Comparison of ENCODE assay signal across 33 cellular contexts in the genomic region with DNA sequence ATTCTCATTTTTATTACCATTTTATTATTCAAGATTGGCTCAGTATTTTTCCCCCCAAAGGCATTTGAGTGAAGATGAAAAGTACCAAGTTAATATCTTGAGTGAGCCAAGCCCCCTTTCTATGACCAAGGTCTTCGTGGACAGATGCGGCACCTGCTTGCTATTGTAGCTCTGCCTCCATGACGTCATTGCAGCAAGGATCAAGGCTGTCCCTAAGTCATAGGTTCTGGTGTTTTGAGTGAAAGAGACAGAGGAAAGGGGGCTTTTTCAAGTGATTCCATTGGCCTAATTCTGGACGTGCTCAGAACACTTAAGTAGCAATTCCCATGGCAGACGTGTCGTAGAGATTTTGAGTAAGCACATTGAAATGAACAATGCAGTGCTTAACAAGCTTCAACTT.
"Had no signal": no experiment of that assay in that cellular context is flagged by ENCODE, and none has a peak within 500 bp of the region (broad histone marks: within the 10 kb centered on the region; RNA-seq: fewer than 3 reads in every experiment).

No MANE protein-coding gene starts in this region.

- H3K27me3 ChIP-seq: adrenal gland, body of pancreas, breast epithelium, Peyer's patch had no signal

- H3K4me3 Mint-ChIP-seq: activated B cell treated with CpG ODN at 0.5 μM for 24 hours; activated CD4-positive, alpha-beta memory T cell treated with anti-CD3 and anti-CD28 coated beads for 36 hours; activated naive CD4-positive, alpha-beta T cell treated with anti-CD3 and anti-CD28 coated beads for 36 hours; activated T-cell treated with anti-CD3 and anti-CD28 coated beads, Interleukin-2, amount 50 U/mL, for 4 hours; activated T-helper 1 cell treated with anti-CD3 and anti-CD28 coated beads, Interleukin-12 subunit alpha, Interleukin-12 subunit beta, Interleukin-2, Interleukin-4 antibody, amounts not matched to agents 30 ng/mL and 10 ng/mL and 1 ng/mL, durations not matched to agents 14 hours and 24 hours and 36 hours had no signal

- DNase-seq: activated B cell treated with CpG ODN at 0.5 μM for 24 hours; activated CD4-positive, alpha-beta memory T cell treated with anti-CD3 and anti-CD28 coated beads for 36 hours; activated CD4-positive, alpha-beta T cell treated with anti-CD3 and anti-CD28 coated beads for 4 hours; activated CD4-positive, alpha-beta T cell treated with anti-CD3 and anti-CD28 coated beads, Interleukin-2, amount 50 U/mL, for 1 hour; activated CD4-positive, CD25-positive, alpha-beta regulatory T cell treated with anti-CD3 and anti-CD28 coated beads, Interleukin-2, amount 50 U/mL, for 72 hours; activated CD8-positive, alpha-beta memory T cell treated with anti-CD3 and anti-CD28 coated beads, Interleukin-2, amount 50 U/mL, for 4 hours; activated gamma-delta T cell treated with Interleukin-2 at 50 U/mL for 16 hours; activated naive CD4-positive, alpha-beta T cell treated with anti-CD3 and anti-CD28 coated beads for 36 hours; activated T-cell treated with anti-CD3 and anti-CD28 coated beads for 4 hours; activated T-cell treated with anti-CD3 and anti-CD28 coated beads, Interleukin-2, amount 50 U/mL, for 4 hours; adrenal gland; body of pancreas; caudate nucleus; cerebellar nuclear complex; NCI-H146; NCI-H187; NCI-H2029 treated with DMSO at 0.1 percent for 48 hours; NCI-H2171; NCI-H524; NCI-H82; NK-92 treated with Interleukin-12 subunit alpha and Interleukin-12 subunit beta, amount 100 ng/mL, for 24 hours; PC-3; Peyer's patch; SIG-M5; SW 1271; T-helper 1 cell; T-helper 2 cell; T-helper 9 cell had no signal

- H3K27ac Mint-ChIP-seq: activated B cell treated with CpG ODN at 0.5 μM for 24 hours; activated CD4-positive, alpha-beta memory T cell treated with anti-CD3 and anti-CD28 coated beads for 36 hours; activated naive CD4-positive, alpha-beta T cell treated with anti-CD3 and anti-CD28 coated beads for 36 hours; activated naive CD4-positive, alpha-beta T cell treated with anti-CD3 and anti-CD28 coated beads, Interleukin-2, amount 50 U/mL, for 72 hours; activated T-helper 1 cell treated with anti-CD3 and anti-CD28 coated beads, Interleukin-12 subunit alpha, Interleukin-12 subunit beta, Interleukin-2, Interleukin-4 antibody, amounts not matched to agents 30 ng/mL and 10 ng/mL and 1 ng/mL, durations not matched to agents 14 hours and 24 hours and 36 hours had no signal

- H3K4me1 Mint-ChIP-seq: activated B cell treated with CpG ODN at 0.5 μM for 24 hours had no signal

- H3K36me3 Mint-ChIP-seq: activated CD4-positive, alpha-beta memory T cell treated with anti-CD3 and anti-CD28 coated beads for 36 hours; activated naive CD4-positive, alpha-beta T cell treated with anti-CD3 and anti-CD28 coated beads, Interleukin-2, amount 50 U/mL, for 72 hours had no signal

- H3K27ac ChIP-seq: adrenal gland, body of pancreas, breast epithelium, Peyer's patch, RWPE1, VCaP had no signal

- H3K9me3 ChIP-seq: adrenal gland, body of pancreas, breast epithelium, Peyer's patch had no signal

- H3K4me3 ChIP-seq: adrenal gland, body of pancreas, breast epithelium, Peyer's patch had no signal

- H3K36me3 ChIP-seq: adrenal gland, breast epithelium, Peyer's patch had no signal

- H3K9me3 Mint-ChIP-seq: activated B cell treated with CpG ODN at 0.5 μM for 24 hours; activated CD4-positive, alpha-beta memory T cell treated with anti-CD3 and anti-CD28 coated beads for 36 hours; activated naive CD4-positive, alpha-beta T cell treated with anti-CD3 and anti-CD28 coated beads for 36 hours; activated naive CD4-positive, alpha-beta T cell treated with anti-CD3 and anti-CD28 coated beads, Interleukin-2, amount 50 U/mL, for 72 hours; activated T-cell treated with anti-CD3 and anti-CD28 coated beads, Interleukin-2, amount 50 U/mL, for 4 hours; activated T-helper 1 cell treated with anti-CD3 and anti-CD28 coated beads, Interleukin-12 subunit alpha, Interleukin-12 subunit beta, Interleukin-2, Interleukin-4 antibody, amounts not matched to agents 30 ng/mL and 10 ng/mL and 1 ng/mL, durations not matched to agents 14 hours and 24 hours and 36 hours had no signal

- H3K4me1 ChIP-seq: adrenal gland, body of pancreas, breast epithelium, Peyer's patch had no signal
